13 cellular contexts compared by ENCODE assay signal in the genomic region with DNA sequence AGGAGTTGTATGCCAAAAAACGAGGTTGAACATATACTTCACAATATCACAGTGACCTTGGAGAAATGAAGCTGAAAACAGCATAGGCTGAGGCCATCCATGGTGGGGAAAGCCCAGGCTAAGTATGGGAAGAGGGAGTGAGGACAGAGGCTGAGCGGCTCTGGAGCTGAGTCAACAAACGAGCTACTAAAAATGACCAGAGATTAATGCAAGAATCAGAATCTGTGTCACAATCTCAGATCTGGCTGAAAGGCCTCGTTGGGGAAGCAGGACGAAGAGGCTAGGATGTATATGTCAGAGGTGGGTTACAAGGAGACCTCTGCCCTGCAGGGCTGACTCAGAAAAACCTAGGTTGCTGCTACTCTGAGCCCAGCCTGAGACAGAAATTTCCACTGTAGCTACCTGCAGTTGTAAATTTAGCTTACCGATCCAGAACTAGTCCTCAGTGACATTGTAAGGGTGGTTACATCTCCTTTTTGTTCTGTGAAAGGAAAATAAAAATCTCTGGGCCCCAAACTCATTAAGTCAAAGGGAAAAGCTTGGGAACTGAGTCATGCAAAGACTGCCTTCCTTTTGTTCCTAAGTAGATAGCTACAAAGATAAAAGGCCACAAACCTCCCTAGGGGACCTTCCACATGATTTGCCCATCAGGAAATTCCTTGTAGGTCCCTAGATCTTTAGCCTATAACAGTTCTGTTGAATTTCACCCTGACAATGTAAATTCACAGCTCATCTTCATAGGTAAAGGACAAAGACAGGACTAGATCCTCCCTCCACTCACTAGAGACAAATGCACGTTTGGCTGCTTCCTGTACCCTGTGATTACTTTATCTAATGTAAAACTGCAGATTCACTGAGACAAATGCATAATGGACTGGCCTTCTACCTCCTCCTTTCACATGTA. TPM values are rescaled to one million over a fixed set of nuclear protein-coding genes. Genes with fewer than 3 reads are reported as not detected.
DNase-seq lines count a peak whose midpoint lies in the region; ATAC-seq lines count a peak whose summit lies in the region.
"Had no signal": no experiment of that assay in that cellular context is flagged by ENCODE, and none has a peak within 500 bp of the region (broad histone marks: within the 10 kb centered on the region; RNA-seq: fewer than 3 reads in every experiment).

No MANE protein-coding gene starts in this region.

- H3K27me3 ChIP-seq in HUES48 (ENCODE audit: control insufficient read depth, insufficient read depth, low read length): no peaks in the 10 kb centered on the region
- no peaks in the 10 kb centered on the region for H3K27me3 ChIP-seq in iPS DF 6.9 (ENCODE audit: control insufficient read depth, insufficient read depth, low read length)

- no CpG with 5 or more reads among the region's 7 CpGs for WGBS in iPS DF 6.9 (ENCODE audit: insufficient coverage, insufficient read length)

- no peaks in the 10 kb centered on the region for H3K36me3 ChIP-seq in HUES48 (ENCODE audit: control insufficient read depth, insufficient read depth, low read length)
- H3K36me3 ChIP-seq in iPS DF 6.9 (ENCODE audit: control insufficient read depth, insufficient read depth, low read length): no peaks in the 10 kb centered on the region

- H3K27ac ChIP-seq in HUES48 (ENCODE audit: low read depth, low read length) (peak overlapping the region; percentile 99), iPS DF 6.9 (ENCODE audit: low read length) (peak overlapping the region; percentile 95)

- peak overlapping the region; percentile 19 for H3K9ac ChIP-seq in HUES48 (ENCODE audit: low read depth, low read length)

- no peaks in the 10 kb centered on the region for H3K9me3 ChIP-seq in HUES48 (ENCODE audit: control insufficient read depth, insufficient read depth, low read length)
- H3K9me3 ChIP-seq in iPS DF 6.9 (ENCODE audit: control insufficient read depth, insufficient read depth, low read length): no peaks in the 10 kb centered on the region

- H3K4me1 ChIP-seq in HUES48 (ENCODE audit: control insufficient read depth, insufficient read depth, low read length) (peaks cover 45% of the 10 kb centered on the region), iPS DF 6.9 (ENCODE audit: control insufficient read depth, insufficient read depth, low read length) (peaks cover 9% of the 10 kb centered on the region; the same call in 1 of the 2 replicates)

- DNase-seq in CD1c-positive myeloid dendritic cell (ENCODE audit: extremely low spot score) (peak; percentile 18), amniotic epithelial cell (ENCODE audit: low read depth) (peak; percentile 79), iPS DF 6.9 (ENCODE audit: low read depth, low spot score) (peak; percentile 80), occipital lobe (lab: John Stamatoyannopoulos, UW) (no peak), HPDE6-E6E7 (ENCODE audit: extremely low spot score) (no peak)
- no peak for DNase-seq in activated T-cell treated with anti-CD3 and anti-CD28 coated beads, Interleukin-2, amount 50 U/mL, for 1 hour
- DNase-seq: activated CD4-positive, alpha-beta T cell treated with anti-CD3 and anti-CD28 coated beads, Interleukin-2, amount 10 ng/mL, durations not matched to agents 24 days and 14 days; activated naive CD8-positive, alpha-beta T cell treated with anti-CD3 and anti-CD28 coated beads, Interleukin-2, amount 10 ng/mL, durations not matched to agents 7 days and 5 days; CD4-positive, alpha-beta memory T cell; NCI-H1694 had no signal

- H3K4me3 ChIP-seq in HUES48 (ENCODE audit: low read depth, low read length) (peak overlapping the region; percentile 3; the same call in 1 of the 2 replicates), iPS DF 6.9 (ENCODE audit: low read length) (no peak overlapping the region)

- ATAC-seq in HG03520 (IDR thresholded peaks at IDR 0.05; ENCODE audit: unreplicated experiment): no peak
- ATAC-seq: stimulated activated effector memory CD8-positive, alpha-beta T cell treated with anti-CD3 and anti-CD28 coated beads, Interleukin-12 subunit alpha, Interleukin-12 subunit beta, amount 100 ng/mL, for 72 hours had no signal

RNA-seq across cellular contexts. Expression of gene TUBB2A, which starts 8.5 kb away (rescaled TPM):
- total RNA-seq in occipital lobe: 1,207 TPM

RNA-seq across cellular contexts. Expression of gene BPHL, which starts 47.4 kb away (rescaled TPM):
- total RNA-seq in occipital lobe: 18.9 TPM

Comparison
In these comparisons a context has a peak if more than half of its experiments do, and no peak if none do; other contexts are left out.
1. DNase-seq: peak in CD1c-positive myeloid dendritic cell (single experiment), amniotic epithelial cell (single experiment) and iPS DF 6.9 (single experiment); none in occipital lobe (single experiment), HPDE6-E6E7 (single experiment) and activated T-cell treated with anti-CD3 and anti-CD28 coated beads, Interleukin-2, amount 50 U/mL, for 1 hour (single experiment).